16 cellular contexts compared by ENCODE assay signal in genomic region chr20:16661738-16662137, GRCh38.
DNase-seq lines count a peak whose midpoint lies in the region; ATAC-seq and TF ChIP-seq lines count a peak whose summit lies in the region.
"Had no signal": no experiment of that assay in that cellular context is flagged by ENCODE, and none has a peak within 500 bp of the region (broad histone marks: within the 10 kb centered on the region; RNA-seq: fewer than 3 reads in every experiment).

No MANE protein-coding gene starts in this region.

- no peaks in the 10 kb centered on the region for H3K27me3 ChIP-seq in GM23248 (replicated peaks; ENCODE audit: insufficient read depth)
- H3K27me3 ChIP-seq in psoas muscle (ENCODE audit: insufficient read depth in 3 of 3, low read length in 2 of 3), result no peaks in the 10 kb centered on the region
- H3K27me3 ChIP-seq in transverse colon, result peaks cover 3% of the 10 kb centered on the region
- no peaks in the 10 kb centered on the region for H3K27me3 ChIP-seq in CD8-positive, alpha-beta memory T cell (ENCODE audit: insufficient read depth, low read length, poor library complexity, severe bottlenecking)

- intact Hi-C loops in psoas muscle (cut with DNase I) (no loop called here), transverse colon (cut with DNase I; ENCODE audit: low total_unique reads) (no loop called here)

- no peak overlapping the region for H2AFZ ChIP-seq in GM23248

- CTCF ChIA-PET in activated CD4-positive, alpha-beta T cell treated with anti-CD3 and anti-CD28 coated beads, Interleukin-2, amount 10 ng/mL, durations not matched to agents 7 days and 5 days (lab: Charles Lee), result no interaction called here
- CTCF ChIA-PET in CD8-positive, alpha-beta memory T cell (lab: Charles Lee), result no interaction called here

- TF ChIP-seq POLR2A in transverse colon (IDR thresholded peaks at IDR 0.05), result no peak

- no peak overlapping the region for H3K4me2 ChIP-seq in GM23248 (ENCODE audit: unreplicated experiment)

- no peaks in the 10 kb centered on the region for H3F3A ChIP-seq in GM23248 (ENCODE audit: insufficient read depth)

- in situ Hi-C loops in GM23248 (cut with MboI) (no loop called here), transverse colon (cut with MboI; ENCODE audit: low pct_ligation_motif_present in 1 of 4, low pct_unique_long_range_greater_than_20kb in 1 of 4, low sequenced_read_pairs in 3 of 4) (no loop called here)

- peaks cover 13% of the 10 kb centered on the region for H3K9me3 Mint-ChIP-seq in glutamatergic neuron (ENCODE audit: unreplicated experiment)
- H3K9me3 Mint-ChIP-seq in activated CD4-positive, alpha-beta T cell treated with anti-CD3 and anti-CD28 coated beads, Interleukin-2, amount 10 ng/mL, durations not matched to agents 7 days and 5 days, result no peaks in the 10 kb centered on the region
- peaks cover 0 to 6% (median 0%) of the 10 kb centered on the region in 5 donors for H3K9me3 Mint-ChIP-seq in CD8-positive, alpha-beta memory T cell

- H3K9ac ChIP-seq in GM23248, result no peak overlapping the region

- no peak for TF ChIP-seq EP300 in transverse colon (IDR thresholded peaks at IDR 0.05; ENCODE audit: low read depth)

- TF ChIP-seq CTCF in glutamatergic neuron (IDR thresholded peaks at IDR 0.05; ENCODE audit: partially characterized antibody, unreplicated experiment), result no peak
- TF ChIP-seq CTCF in psoas muscle (IDR thresholded peaks at IDR 0.05), result no peak
- TF ChIP-seq CTCF in transverse colon (IDR thresholded peaks at IDR 0.05), result no peak

- peak; percentile 96 to 100 (median 98) for ATAC-seq in psoas muscle
- ATAC-seq: activated CD8-positive, alpha-beta memory T cell treated with anti-CD3 and anti-CD28 coated beads, Interleukin-2, amount 10 ng/mL, durations not matched to agents 7 days and 5 days; left lobe of liver; naive thymus-derived CD8-positive, alpha-beta T cell; T-cell had no signal

- DNase-seq in GM23248 (peak; percentile 3), RPMI7951 (ENCODE audit: low read depth) (peak; percentile 19), glutamatergic neuron (no peak), psoas muscle (peak; percentile 42 to 74), transverse colon (no peak), RKO (ENCODE audit: low spot score) (no peak)
- DNase-seq in activated CD4-positive, alpha-beta T cell treated with anti-CD3 and anti-CD28 coated beads, Interleukin-2, amount 10 ng/mL, durations not matched to agents 7 days and 5 days, result no peak
- no peak for DNase-seq in CD8-positive, alpha-beta memory T cell
- DNase-seq: activated CD8-positive, alpha-beta memory T cell treated with anti-CD3 and anti-CD28 coated beads, Interleukin-2, amount 10 ng/mL, durations not matched to agents 7 days and 5 days; naive thymus-derived CD8-positive, alpha-beta T cell; NCI-H187; NCI-H526; T-cell had no signal

- 0 to 6% methylated on average over 2 of the region's 2 CpGs for WGBS in GM23248 (ENCODE audit: low coverage in 1 of 2, low lambda C conversion rate in 2 of 2, missing lambda C conversion rate in 2 of 2), 2 experiments
- 2 to 19% (median 11%) methylated on average over 2 of the region's 2 CpGs for WGBS in psoas muscle, 3 donors
- WGBS in transverse colon (ENCODE audit: low coverage in 1 of 2), 2 donors, result 25 to 65% methylated on average over 1 to 2 of the region's 2 CpGs

- H3K4me1 ChIP-seq in GM23248 (ENCODE audit: insufficient read depth) (no peaks in the 10 kb centered on the region), psoas muscle (no peaks in the 10 kb centered on the region), transverse colon (no peaks in the 10 kb centered on the region)
- H3K4me1 ChIP-seq in CD8-positive, alpha-beta memory T cell (ENCODE audit: insufficient read depth, low read length), result no peaks in the 10 kb centered on the region

- H3K27ac ChIP-seq in GM23248, result no peak overlapping the region
- H3K27ac ChIP-seq in psoas muscle, result peak overlapping the region; percentile 68
- no peak overlapping the region for H3K27ac ChIP-seq in transverse colon
- no peak overlapping the region for H3K27ac ChIP-seq in CD8-positive, alpha-beta memory T cell (ENCODE audit: low read depth, low read length)
- H3K27ac ChIP-seq: thoracic aorta had no signal

- POLR2A ChIA-PET in activated CD4-positive, alpha-beta T cell treated with anti-CD3 and anti-CD28 coated beads, Interleukin-2, amount 10 ng/mL, durations not matched to agents 7 days and 5 days (lab: Charles Lee), result no interaction called here
- POLR2A ChIA-PET in CD8-positive, alpha-beta memory T cell (lab: Charles Lee), result no interaction called here

- no peak overlapping the region for H3K4me3 Mint-ChIP-seq in glutamatergic neuron (ENCODE audit: unreplicated experiment)
- H3K4me3 Mint-ChIP-seq in activated CD4-positive, alpha-beta T cell treated with anti-CD3 and anti-CD28 coated beads, Interleukin-2, amount 10 ng/mL, durations not matched to agents 7 days and 5 days, result no peak overlapping the region
- H3K4me3 Mint-ChIP-seq in CD8-positive, alpha-beta memory T cell, result no peak overlapping the region
- H3K4me3 Mint-ChIP-seq: activated CD8-positive, alpha-beta memory T cell treated with anti-CD3 and anti-CD28 coated beads, Interleukin-2, amount 10 ng/mL, durations not matched to agents 7 days and 5 days; B cell; naive thymus-derived CD8-positive, alpha-beta T cell; T-cell had no signal

- H4K20me1 ChIP-seq in GM23248 (ENCODE audit: insufficient read depth), result no peaks in the 10 kb centered on the region

- H3K9me3 ChIP-seq in GM23248 (ENCODE audit: low read depth) (no peaks in the 10 kb centered on the region), psoas muscle (peaks cover 3% of the 10 kb centered on the region), transverse colon (no peaks in the 10 kb centered on the region)
- H3K9me3 ChIP-seq in CD8-positive, alpha-beta memory T cell (ENCODE audit: low read length), result no peaks in the 10 kb centered on the region
- H3K9me3 ChIP-seq: thoracic aorta had no signal

- peaks cover 26% of the 10 kb centered on the region for H3K4me1 Mint-ChIP-seq in glutamatergic neuron (ENCODE audit: low read depth, unreplicated experiment)
- no peaks in the 10 kb centered on the region for H3K4me1 Mint-ChIP-seq in activated CD4-positive, alpha-beta T cell treated with anti-CD3 and anti-CD28 coated beads, Interleukin-2, amount 10 ng/mL, durations not matched to agents 7 days and 5 days
- H3K4me1 Mint-ChIP-seq in CD8-positive, alpha-beta memory T cell, result no peaks in the 10 kb centered on the region
- H3K4me1 Mint-ChIP-seq: activated CD8-positive, alpha-beta memory T cell treated with anti-CD3 and anti-CD28 coated beads, Interleukin-2, amount 10 ng/mL, durations not matched to agents 7 days and 5 days; B cell; naive thymus-derived CD8-positive, alpha-beta T cell; T-cell had no signal

- no peak overlapping the region for H3K4me3 ChIP-seq in GM23248
- no peak overlapping the region for H3K4me3 ChIP-seq in psoas muscle
- no peak overlapping the region for H3K4me3 ChIP-seq in transverse colon
- H3K4me3 ChIP-seq in CD8-positive, alpha-beta memory T cell (ENCODE audit: low read length), result no peak overlapping the region
- H3K4me3 ChIP-seq: thoracic aorta had no signal

- no peaks in the 10 kb centered on the region for H3K9me2 ChIP-seq in GM23248 (ENCODE audit: insufficient read depth)

- no peaks in the 10 kb centered on the region for H3K36me3 Mint-ChIP-seq in glutamatergic neuron (ENCODE audit: unreplicated experiment)
- no peaks in the 10 kb centered on the region for H3K36me3 Mint-ChIP-seq in activated CD4-positive, alpha-beta T cell treated with anti-CD3 and anti-CD28 coated beads, Interleukin-2, amount 10 ng/mL, durations not matched to agents 7 days and 5 days (ENCODE audit: low read depth)
- peaks cover 0 to 4% (median 0%) of the 10 kb centered on the region in 3 donors for H3K36me3 Mint-ChIP-seq in CD8-positive, alpha-beta memory T cell
- H3K36me3 Mint-ChIP-seq: activated CD8-positive, alpha-beta memory T cell treated with anti-CD3 and anti-CD28 coated beads, Interleukin-2, amount 10 ng/mL, durations not matched to agents 7 days and 5 days; naive thymus-derived CD8-positive, alpha-beta T cell; T-cell had no signal

- no peaks in the 10 kb centered on the region for H3K36me3 ChIP-seq in GM23248 (ENCODE audit: low read depth)
- no peaks in the 10 kb centered on the region for H3K36me3 ChIP-seq in psoas muscle (ENCODE audit: insufficient read depth in 1 of 2, low read depth in 1 of 2)
- H3K36me3 ChIP-seq in transverse colon, result no peaks in the 10 kb centered on the region
- no peaks in the 10 kb centered on the region for H3K36me3 ChIP-seq in CD8-positive, alpha-beta memory T cell (ENCODE audit: insufficient read depth, low read length)
- H3K36me3 ChIP-seq: thoracic aorta had no signal

- H3K27me3 Mint-ChIP-seq in glutamatergic neuron (ENCODE audit: unreplicated experiment), result peaks cover 6% of the 10 kb centered on the region
- H3K27me3 Mint-ChIP-seq in activated CD4-positive, alpha-beta T cell treated with anti-CD3 and anti-CD28 coated beads, Interleukin-2, amount 10 ng/mL, durations not matched to agents 7 days and 5 days, result no peaks in the 10 kb centered on the region
- H3K27me3 Mint-ChIP-seq in CD8-positive, alpha-beta memory T cell, result peaks cover 4 to 17% of the 10 kb centered on the region in 2 donors
- H3K27me3 Mint-ChIP-seq: activated CD8-positive, alpha-beta memory T cell treated with anti-CD3 and anti-CD28 coated beads, Interleukin-2, amount 10 ng/mL, durations not matched to agents 7 days and 5 days had no signal

- no peaks in the 10 kb centered on the region for H3K79me2 ChIP-seq in GM23248 (ENCODE audit: insufficient read depth)

- H3K27ac Mint-ChIP-seq in glutamatergic neuron (ENCODE audit: unreplicated experiment), result peak overlapping the region; percentile 78
- no peak overlapping the region for H3K27ac Mint-ChIP-seq in activated CD4-positive, alpha-beta T cell treated with anti-CD3 and anti-CD28 coated beads, Interleukin-2, amount 10 ng/mL, durations not matched to agents 7 days and 5 days
- H3K27ac Mint-ChIP-seq in CD8-positive, alpha-beta memory T cell, result no peak overlapping the region
- H3K27ac Mint-ChIP-seq: activated CD8-positive, alpha-beta memory T cell treated with anti-CD3 and anti-CD28 coated beads, Interleukin-2, amount 10 ng/mL, durations not matched to agents 7 days and 5 days; B cell; naive thymus-derived CD8-positive, alpha-beta T cell; T-cell had no signal

Comparison
In these comparisons a context has a peak if more than half of its experiments do, and no peak if none do; other contexts are left out.
1. DNase-seq: peak in GM23248 (single experiment), RPMI7951 (single experiment) and psoas muscle (2 of 2); none in glutamatergic neuron (single experiment), activated CD4-positive, alpha-beta T cell treated with anti-CD3 and anti-CD28 coated beads, Interleukin-2, amount 10 ng/mL, durations not matched to agents 7 days and 5 days (single experiment), transverse colon (single experiment), CD8-positive, alpha-beta memory T cell (0 of 5) and RKO (single experiment).